Comparison of ENCODE assay signal across 8 cellular contexts in the genomic region with DNA sequence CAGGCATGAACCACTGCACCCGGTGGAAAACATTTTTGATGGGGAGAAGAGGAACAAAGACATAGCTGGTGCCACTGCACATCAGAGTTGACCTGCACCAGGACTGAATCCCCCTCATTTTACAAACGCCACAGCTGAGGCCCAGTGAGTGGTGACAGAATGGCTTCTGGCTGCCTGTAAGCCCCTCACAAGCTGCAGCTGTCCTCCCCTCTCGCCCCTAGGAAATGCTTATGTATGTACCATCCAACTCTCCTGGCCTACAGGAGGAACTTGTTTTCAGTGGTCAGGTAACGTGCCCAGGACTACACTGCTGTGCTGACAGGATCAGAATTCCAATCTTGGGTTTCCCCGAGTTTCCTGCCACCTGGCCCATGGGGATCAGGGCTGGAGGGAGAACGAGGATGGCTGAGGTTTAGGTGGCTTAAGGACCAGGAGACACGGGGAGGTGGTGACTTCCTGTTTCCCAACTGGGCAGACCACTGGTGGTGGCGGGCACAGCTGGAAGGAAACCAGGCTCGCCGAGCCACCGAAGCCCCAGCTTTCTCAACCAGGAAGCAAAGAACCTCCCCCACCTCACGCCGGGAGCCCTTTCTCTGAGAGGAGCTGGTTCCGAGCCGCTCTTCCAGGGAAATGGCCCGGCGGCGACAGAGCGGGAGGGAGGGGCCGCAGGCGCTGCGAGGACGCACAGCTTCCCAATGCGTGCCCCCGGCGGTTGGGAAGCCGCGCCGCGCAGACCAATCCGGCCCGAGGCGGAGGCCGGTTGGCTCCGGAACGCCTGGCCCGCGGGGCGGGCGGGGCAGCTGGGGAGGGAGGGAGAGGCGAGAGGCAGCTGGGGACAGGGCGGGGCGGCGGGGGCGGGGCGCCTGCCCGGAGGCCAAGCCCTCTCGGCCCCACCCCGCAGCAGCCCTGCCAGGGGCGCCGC. TPM values are rescaled to one million over a fixed set of nuclear protein-coding genes. Genes with fewer than 3 reads are reported as not detected.
DNase-seq lines count a peak whose midpoint lies in the region; ATAC-seq and TF ChIP-seq lines count a peak whose summit lies in the region.

No MANE protein-coding gene starts in this region.

- H3K4me1 ChIP-seq in RWPE2 (ENCODE audit: insufficient read depth, poor library complexity, severe bottlenecking) (no peaks in the 10 kb centered on the region), thyroid gland (peaks cover 6 to 12% of the 10 kb centered on the region in 2 donors)

- H3K27me3 ChIP-seq in RWPE2 (ENCODE audit: insufficient read depth, poor library complexity, severe bottlenecking), result no peaks in the 10 kb centered on the region
- no peaks in the 10 kb centered on the region for H3K27me3 ChIP-seq in thyroid gland

- TF ChIP-seq POLR2A in thyroid gland (IDR thresholded peaks at IDR 0.05), result peak in 1 of 2 donors; percentile 65

- H3K36me3 ChIP-seq in RWPE2 (ENCODE audit: low read depth) (peaks cover 24% of the 10 kb centered on the region), thyroid gland (no peaks in the 10 kb centered on the region)

- peak overlapping the region; percentile 50 to 80 for H3K27ac Mint-ChIP-seq in activated naive CD4-positive, alpha-beta T cell treated with anti-CD3 and anti-CD28 coated beads, Interleukin-2, amount 50 U/mL, for 72 hours
- peak overlapping the region; percentile 95 for H3K27ac Mint-ChIP-seq in glutamatergic neuron (ENCODE audit: unreplicated experiment)

- no peaks in the 10 kb centered on the region for H3K9me3 Mint-ChIP-seq in activated naive CD4-positive, alpha-beta T cell treated with anti-CD3 and anti-CD28 coated beads, Interleukin-2, amount 50 U/mL, for 72 hours
- peaks cover 20% of the 10 kb centered on the region for H3K9me3 Mint-ChIP-seq in glutamatergic neuron (ENCODE audit: unreplicated experiment)

- 0 out of 2 replicates have a peak, but pooled peaks have one; percentile 5 for TF ChIP-seq CTCF in LNCaP clone FGC (IDR thresholded peaks at IDR 0.05; ENCODE audit: control insufficient read depth, extremely low read depth, insufficient read depth)
- TF ChIP-seq CTCF in RWPE2 (IDR thresholded peaks at IDR 0.05; ENCODE audit: poor library complexity, severe bottlenecking), result no peak
- no peak for TF ChIP-seq CTCF in glutamatergic neuron (IDR thresholded peaks at IDR 0.05; ENCODE audit: partially characterized antibody, unreplicated experiment)
- TF ChIP-seq CTCF in omental fat pad (IDR thresholded peaks at IDR 0.05), result no peak
- TF ChIP-seq CTCF in thyroid gland (IDR thresholded peaks at IDR 0.05), result no peak

- H3K4me3 ChIP-seq in LNCaP clone FGC (ENCODE audit: low read depth, low read length), result peak overlapping the region; percentile 66
- H3K4me3 ChIP-seq in RWPE2 (ENCODE audit: severe bottlenecking), result peak overlapping the region; percentile 90
- peak overlapping the region; percentile 63 to 73 (median 68) for H3K4me3 ChIP-seq in thyroid gland (replicated peaks in 1 of 3)

- 18 to 32% methylated on average over 8 to 9 of the region's 51 CpGs for WGBS in thyroid gland, 2 donors

- peak overlapping the region; percentile 87 for H3K4me3 Mint-ChIP-seq in glutamatergic neuron (ENCODE audit: unreplicated experiment)

- H3K27ac ChIP-seq in RWPE2 (ENCODE audit: poor library complexity, severe bottlenecking), result peak overlapping the region; percentile 91
- H3K27ac ChIP-seq in thyroid gland, result peak overlapping the region; percentile 71 to 87 (median 75)

- intact Hi-C loops in thyroid gland (cut with DNase I), result no loop called here

- ATAC-seq in GM21825 (IDR thresholded peaks at IDR 0.05; ENCODE audit: unreplicated experiment), result peak; percentile 58
- ATAC-seq in RWPE2 (ENCODE audit: low read depth), result peak; percentile 76
- ATAC-seq in activated naive CD4-positive, alpha-beta T cell treated with anti-CD3 and anti-CD28 coated beads, Interleukin-2, amount 50 U/mL, for 72 hours, result peak; percentile 86 to 87
- peak; percentile 79 for ATAC-seq in omental fat pad (ENCODE audit: low FRiP score)

- DNase-seq in EH (ENCODE audit: low read depth) (peak; percentile 93), LNCaP clone FGC (ENCODE audit: low read depth) (peak; percentile 65), RWPE2 (ENCODE audit: low spot score) (peak; percentile 92), glutamatergic neuron (peak; percentile 98), omental fat pad (ENCODE audit: low spot score) (peak; percentile 51), thyroid gland (peak; percentile 94 to 96)
- DNase-seq in activated naive CD4-positive, alpha-beta T cell treated with anti-CD3 and anti-CD28 coated beads, Interleukin-2, amount 50 U/mL, for 72 hours (ENCODE audit: low spot score in 2 of 2), result peak; percentile 88 to 90

- no peaks in the 10 kb centered on the region for H3K36me3 Mint-ChIP-seq in activated naive CD4-positive, alpha-beta T cell treated with anti-CD3 and anti-CD28 coated beads, Interleukin-2, amount 50 U/mL, for 72 hours
- H3K36me3 Mint-ChIP-seq in glutamatergic neuron (ENCODE audit: unreplicated experiment), result no peaks in the 10 kb centered on the region

- H3K4me1 Mint-ChIP-seq in glutamatergic neuron (ENCODE audit: low read depth, unreplicated experiment), result peaks cover 5% of the 10 kb centered on the region

- H3K27me3 Mint-ChIP-seq in glutamatergic neuron (ENCODE audit: unreplicated experiment), result peaks cover 19% of the 10 kb centered on the region

- H3K9me3 ChIP-seq in RWPE2 (ENCODE audit: severe bottlenecking), result no peaks in the 10 kb centered on the region
- no peaks in the 10 kb centered on the region for H3K9me3 ChIP-seq in thyroid gland

RNA-seq across cellular contexts. Expression of gene LRFN4, which starts 1.0 kb away (rescaled TPM):
- total RNA-seq in activated naive CD4-positive, alpha-beta T cell treated with anti-CD3 and anti-CD28 coated beads, Interleukin-2, amount 50 U/mL, for 72 hours, result 10 to 100 TPM; 23.9 TPM
- total RNA-seq in glutamatergic neuron (ENCODE audit: unreplicated experiment), result 67.1 TPM
- 10 to 100 TPM; 10.2 to 16.6 (median 12.4) TPM for total RNA-seq in omental fat pad
- total RNA-seq in thyroid gland, result 1 to 10 TPM; 4.7 to 7.5 (median 5.9) TPM

RNA-seq across cellular contexts. Expression of gene RCE1, which starts 12.6 kb away (rescaled TPM):
- total RNA-seq in activated naive CD4-positive, alpha-beta T cell treated with anti-CD3 and anti-CD28 coated beads, Interleukin-2, amount 50 U/mL, for 72 hours, result 10 to 100 TPM; 22.2 to 38.0 TPM
- 30.6 TPM for total RNA-seq in glutamatergic neuron (ENCODE audit: unreplicated experiment)
- total RNA-seq in omental fat pad, result 10 to 100 TPM; 12.8 to 20.4 (median 14.5) TPM
- 10 to 100 TPM; 10.8 to 23.6 (median 16.1) TPM for total RNA-seq in thyroid gland

Comparison
In these comparisons a context has a peak if more than half of its experiments do, and no peak if none do; other contexts are left out.
1. Peak in every context shown above with its lines: DNase-seq, ATAC-seq, H3K4me3 ChIP-seq and H3K27ac ChIP-seq.